In the genomic region with DNA sequence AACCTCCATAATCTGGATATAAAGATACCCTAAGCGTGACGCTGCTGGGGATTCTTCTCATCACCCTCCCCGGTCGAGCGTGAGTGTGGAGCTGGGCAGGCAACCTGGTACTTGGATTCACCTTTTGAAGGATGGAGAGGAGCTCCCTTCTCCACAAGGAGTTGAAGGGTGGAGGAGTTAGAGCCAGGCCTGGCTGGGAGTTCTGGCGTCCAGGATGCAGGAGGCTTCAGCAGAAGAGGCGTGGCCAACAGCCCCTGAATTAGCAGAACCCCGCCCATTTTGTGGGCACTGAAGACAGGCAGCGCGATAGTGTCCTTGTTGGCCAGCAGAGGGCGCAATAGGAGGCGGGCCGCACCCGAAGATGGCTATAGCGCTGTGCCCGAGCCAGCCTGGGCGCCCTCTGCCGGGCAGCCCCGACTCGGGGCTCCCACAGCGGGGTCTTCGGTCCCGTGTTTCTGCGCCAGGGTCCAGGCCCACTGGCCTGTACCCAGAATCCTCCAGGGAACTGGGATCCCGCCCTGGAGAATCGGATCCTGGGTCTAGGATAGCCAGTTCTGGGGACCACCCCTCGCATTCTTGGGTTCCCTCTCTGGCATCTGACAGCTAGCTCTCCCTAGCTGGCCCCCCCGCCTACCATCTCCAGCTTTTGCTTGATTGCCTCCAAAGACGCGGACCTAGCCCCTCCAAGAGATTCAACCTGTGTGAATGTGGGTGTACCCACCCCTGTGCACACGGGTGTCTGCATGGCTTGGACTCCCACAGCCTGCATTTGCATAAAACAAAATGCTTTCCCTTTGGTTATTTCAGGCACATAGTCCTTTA, we compare ENCODE assay signal across 8 cellular contexts. TPM values are rescaled to one million over a fixed set of nuclear protein-coding genes. Genes with fewer than 3 reads are reported as not detected.
DNase-seq lines count a peak whose midpoint lies in the region; ATAC-seq, FAIRE-seq and TF ChIP-seq lines count a peak whose summit lies in the region.

No MANE protein-coding gene starts in this region.

- FAIRE-seq in GM19239 (lab: Jason Lieb, UNC), result peak; percentile 45

- intact Hi-C loops in breast epithelium (cut with DNase I; ENCODE audit: low total_unique reads), result loop anchor here (1.0 to 10.0 kb wide), 2 partner anchors 10 to 150 kb away; a partner anchor contains a TSS

- no peaks in the 10 kb centered on the region for H3K9me3 Mint-ChIP-seq in WTC11

- no peak overlapping the region for H3K27ac Mint-ChIP-seq in WTC11

- no peaks in the 10 kb centered on the region for H3K9me3 ChIP-seq in breast epithelium

- no peak overlapping the region for H3K27ac ChIP-seq in breast epithelium

- CTCF ChIA-PET in BJ (lab: Yijun Ruan, JAX) (interaction anchor here (0.5 to 4.8 kb wide), 47 partner anchors 8 to 512 kb away, joined by 3 to 39 read pairs (median 5); a partner anchor contains a TSS), WTC11 (lab: Charles Lee) (interaction anchor here (0.5 to 4.8 kb wide), 56 partner anchors 9 to 536 kb away, joined by 3 to 65 read pairs (median 4); a partner anchor contains a TSS)

- H3K4me1 Mint-ChIP-seq in WTC11, result peaks cover 33% of the 10 kb centered on the region

- H3K4me3 Mint-ChIP-seq in WTC11, result peak overlapping the region; percentile 16; the same call in 1 of the 2 replicates

- H3K27me3 ChIP-seq in BJ (ENCODE audit: control insufficient read depth, insufficient read depth, low read length) (peaks cover 3% of the 10 kb centered on the region), breast epithelium (peaks cover 0 to 9% of the 10 kb centered on the region in 2 donors)

- peaks cover 79% of the 10 kb centered on the region for H3K27me3 Mint-ChIP-seq in WTC11 (ENCODE audit: low read depth)

- POLR2A ChIA-PET in BJ (lab: Charles Lee) (no interaction called here), WTC11 (lab: Charles Lee) (interaction anchor here (1.1 kb wide), 1 partner anchor 156 kb away, joined by 3 read pairs; no protein-coding TSS in a partner anchor)

- no peak for TF ChIP-seq POLR2A in breast epithelium (IDR thresholded peaks at IDR 0.05)

- H3K36me3 ChIP-seq in BJ (ENCODE audit: control insufficient read depth, insufficient read depth, low read length), result no peaks in the 10 kb centered on the region
- H3K36me3 ChIP-seq in breast epithelium, result no peaks in the 10 kb centered on the region

- ATAC-seq in HG03354 (IDR thresholded peaks at IDR 0.05; ENCODE audit: poor library complexity, severe bottlenecking, unreplicated experiment), result peak; percentile 80
- ATAC-seq in WTC11, result peak; percentile 71

- peak; percentile 100 for TF ChIP-seq CTCF in BJ (IDR thresholded peaks at IDR 0.05; ENCODE audit: insufficient read depth, low read depth, low read length)
- peak; percentile 96 for TF ChIP-seq CTCF in WTC11 (IDR thresholded peaks at IDR 0.05)
- peak; percentile 75 to 91 (median 90) for TF ChIP-seq CTCF in breast epithelium (IDR thresholded peaks at IDR 0.05)

- DNase-seq in BJ (ENCODE audit: low read depth) (peak; percentile 29), GM19239 (ENCODE audit: insufficient read length, low spot score) (peak; percentile 67), NCI-H345 (lab: John Stamatoyannopoulos, UW) (peak; percentile 92), WTC11 (ENCODE audit: low spot score) (peak; percentile 97), breast epithelium (ENCODE audit: low spot score in 2 of 2) (peak; percentile 66 to 88), islet precursor cell (peak; percentile 96)
- peak; percentile 79 to 81 for DNase-seq in stimulated activated CD4-positive, alpha-beta T cell treated with anti-CD3 and anti-CD28 coated beads, Interleukin-1b, Interleukin-23, amount 100 ng/mL, for 1 hour (ENCODE audit: low read depth in 2 of 2)

- H3K4me3 ChIP-seq in BJ (ENCODE audit: low read depth, low read length) (0 out of 2 replicates have a peak overlapping the region, but pooled peaks have one; percentile 7), breast epithelium (peak overlapping the region; percentile 7 to 29 (median 24))

- H3K4me1 ChIP-seq in breast epithelium, result peaks cover 0 to 11% of the 10 kb centered on the region in 2 donors

- no peaks in the 10 kb centered on the region for H3K36me3 Mint-ChIP-seq in WTC11

TF ChIP-seq in WTC11, 78 proteins besides CTCF, POLR2A, EP300 and RAD21:
- TF ChIP-seq, protein P1, sequence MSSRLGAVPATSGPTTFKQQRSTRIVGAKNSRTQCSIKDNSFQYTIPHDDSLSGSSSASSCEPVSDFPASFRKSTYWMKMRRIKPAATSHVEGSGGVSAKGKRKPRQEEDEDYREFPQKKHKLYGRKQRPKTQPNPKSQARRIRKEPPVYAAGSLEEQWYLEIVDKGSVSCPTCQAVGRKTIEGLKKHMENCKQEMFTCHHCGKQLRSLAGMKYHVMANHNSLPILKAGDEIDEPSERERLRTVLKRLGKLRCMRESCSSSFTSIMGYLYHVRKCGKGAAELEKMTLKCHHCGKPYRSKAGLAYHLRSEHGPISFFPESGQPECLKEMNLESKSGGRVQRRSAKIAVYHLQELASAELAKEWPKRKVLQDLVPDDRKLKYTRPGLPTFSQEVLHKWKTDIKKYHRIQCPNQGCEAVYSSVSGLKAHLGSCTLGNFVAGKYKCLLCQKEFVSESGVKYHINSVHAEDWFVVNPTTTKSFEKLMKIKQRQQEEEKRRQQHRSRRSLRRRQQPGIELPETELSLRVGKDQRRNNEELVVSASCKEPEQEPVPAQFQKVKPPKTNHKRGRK (CRISPR knock-in tag; IDR thresholded peaks at IDR 0.05; ENCODE audit: borderline replicate concordance), result no peak
- TF ChIP-seq SP1 (CRISPR knock-in tag; conservative IDR thresholded peaks at IDR 0.05), result peak; percentile 85
- TF ChIP-seq SMAD4 (CRISPR knock-in tag; IDR thresholded peaks at IDR 0.05), result no peak
- TF ChIP-seq, protein P2, sequence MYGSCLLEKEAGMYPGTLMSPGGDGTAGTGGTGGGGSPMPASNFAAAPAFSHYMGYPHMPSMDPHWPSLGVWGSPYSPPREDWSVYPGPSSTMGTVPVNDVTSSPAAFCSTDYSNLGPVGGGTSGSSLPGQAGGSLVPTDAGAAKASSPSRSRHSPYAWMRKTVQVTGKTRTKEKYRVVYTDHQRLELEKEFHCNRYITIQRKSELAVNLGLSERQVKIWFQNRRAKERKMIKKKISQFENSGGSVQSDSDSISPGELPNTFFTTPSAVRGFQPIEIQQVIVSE (CRISPR knock-in tag; IDR thresholded peaks at IDR 0.05; ENCODE audit: borderline replicate concordance), result no peak
- TF ChIP-seq EMX1 (CRISPR knock-in tag; IDR thresholded peaks at IDR 0.05), result no peak
- TF ChIP-seq, protein P3, sequence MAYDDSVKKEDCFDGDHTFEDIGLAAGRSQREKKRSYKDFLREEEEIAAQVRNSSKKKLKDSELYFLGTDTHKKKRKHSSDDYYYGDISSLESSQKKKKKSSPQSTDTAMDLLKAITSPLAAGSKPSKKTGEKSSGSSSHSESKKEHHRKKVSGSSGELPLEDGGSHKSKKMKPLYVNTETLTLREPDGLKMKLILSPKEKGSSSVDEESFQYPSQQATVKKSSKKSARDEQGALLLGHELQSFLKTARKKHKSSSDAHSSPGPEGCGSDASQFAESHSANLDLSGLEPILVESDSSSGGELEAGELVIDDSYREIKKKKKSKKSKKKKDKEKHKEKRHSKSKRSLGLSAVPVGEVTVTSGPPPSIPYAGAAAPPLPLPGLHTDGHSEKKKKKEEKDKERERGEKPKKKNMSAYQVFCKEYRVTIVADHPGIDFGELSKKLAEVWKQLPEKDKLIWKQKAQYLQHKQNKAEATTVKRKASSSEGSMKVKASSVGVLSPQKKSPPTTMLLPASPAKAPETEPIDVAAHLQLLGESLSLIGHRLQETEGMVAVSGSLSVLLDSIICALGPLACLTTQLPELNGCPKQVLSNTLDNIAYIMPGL (CRISPR knock-in tag; IDR thresholded peaks at IDR 0.05), result peak; percentile 85; the same call in 1 of the 2 replicates
- 0 out of 2 replicates have a peak, but pooled peaks have one; percentile 35 for TF ChIP-seq FOXP1 (CRISPR knock-in tag; IDR thresholded peaks at IDR 0.05; ENCODE audit: borderline replicate concordance)
- TF ChIP-seq ETV6 (CRISPR knock-in tag; IDR thresholded peaks at IDR 0.05), result 0 out of 2 replicates have a peak, but pooled peaks have one; percentile 30
- TF ChIP-seq, protein P4, sequence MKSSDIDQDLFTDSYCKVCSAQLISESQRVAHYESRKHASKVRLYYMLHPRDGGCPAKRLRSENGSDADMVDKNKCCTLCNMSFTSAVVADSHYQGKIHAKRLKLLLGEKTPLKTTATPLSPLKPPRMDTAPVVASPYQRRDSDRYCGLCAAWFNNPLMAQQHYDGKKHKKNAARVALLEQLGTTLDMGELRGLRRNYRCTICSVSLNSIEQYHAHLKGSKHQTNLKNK (CRISPR knock-in tag; IDR thresholded peaks at IDR 0.05), result no peak

RNA-seq across cellular contexts. Expression of a gene that starts 26.0 kb away (rescaled TPM):
- 29.8 and 43.7 TPM in 2 replicates for polyA plus RNA-seq in BJ (2011; rRNA removed)
- 15.9 and 23.1 TPM in 2 replicates for polyA minus RNA-seq in BJ (2011; rRNA and poly(A)+ RNA removed)
- total RNA-seq in WTC11 (2021), result 19.2 to 27.5 TPM (median 26.3 TPM) in 3 replicates
- total RNA-seq in breast epithelium, result 10 to 100 TPM; 29.6 to 55.4 (median 46.4) TPM

Comparison
In these comparisons a context has a peak if more than half of its experiments do, and no peak if none do; other contexts are left out.
1. DNase-seq: peak in every context shown above with its lines; median percentile 97 in WTC11; 96 in islet precursor cell; 92 in NCI-H345; 80 in stimulated activated CD4-positive, alpha-beta T cell treated with anti-CD3 and anti-CD28 coated beads, Interleukin-1b, Interleukin-23, amount 100 ng/mL, for 1 hour; 77 in breast epithelium; 67 in GM19239; 29 in BJ.